1 cellular context compared by ENCODE assay signal in genomic region chr16:15650698-15651161, GRCh38.
A peak's percentile ranks its signal among the peaks of the same experiment; 100 is the strongest.
TF ChIP-seq lines count a peak whose summit lies in the region.

No MANE protein-coding gene starts in this region.

TF ChIP-seq in HepG2, 621 proteins besides CTCF, POLR2A, EP300 and RAD21 (continued from another document):
- TF ChIP-seq ZNF891 (CRISPR knock-in tag; IDR thresholded peaks at IDR 0.05) = peak; percentile 85
- no peak for TF ChIP-seq ZNF180 (CRISPR knock-in tag; IDR thresholded peaks at IDR 0.05; ENCODE audit: borderline replicate concordance, low read depth)
- no peak for TF ChIP-seq ARID2 (CRISPR knock-in tag; IDR thresholded peaks at IDR 0.05; ENCODE audit: borderline replicate concordance)
- TF ChIP-seq, protein P1, sequence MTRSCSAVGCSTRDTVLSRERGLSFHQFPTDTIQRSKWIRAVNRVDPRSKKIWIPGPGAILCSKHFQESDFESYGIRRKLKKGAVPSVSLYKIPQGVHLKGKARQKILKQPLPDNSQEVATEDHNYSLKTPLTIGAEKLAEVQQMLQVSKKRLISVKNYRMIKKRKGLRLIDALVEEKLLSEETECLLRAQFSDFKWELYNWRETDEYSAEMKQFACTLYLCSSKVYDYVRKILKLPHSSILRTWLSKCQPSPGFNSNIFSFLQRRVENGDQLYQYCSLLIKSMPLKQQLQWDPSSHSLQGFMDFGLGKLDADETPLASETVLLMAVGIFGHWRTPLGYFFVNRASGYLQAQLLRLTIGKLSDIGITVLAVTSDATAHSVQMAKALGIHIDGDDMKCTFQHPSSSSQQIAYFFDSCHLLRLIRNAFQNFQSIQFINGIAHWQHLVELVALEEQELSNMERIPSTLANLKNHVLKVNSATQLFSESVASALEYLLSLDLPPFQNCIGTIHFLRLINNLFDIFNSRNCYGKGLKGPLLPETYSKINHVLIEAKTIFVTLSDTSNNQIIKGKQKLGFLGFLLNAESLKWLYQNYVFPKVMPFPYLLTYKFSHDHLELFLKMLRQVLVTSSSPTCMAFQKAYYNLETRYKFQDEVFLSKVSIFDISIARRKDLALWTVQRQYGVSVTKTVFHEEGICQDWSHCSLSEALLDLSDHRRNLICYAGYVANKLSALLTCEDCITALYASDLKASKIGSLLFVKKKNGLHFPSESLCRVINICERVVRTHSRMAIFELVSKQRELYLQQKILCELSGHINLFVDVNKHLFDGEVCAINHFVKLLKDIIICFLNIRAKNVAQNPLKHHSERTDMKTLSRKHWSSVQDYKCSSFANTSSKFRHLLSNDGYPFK (CRISPR knock-in tag; IDR thresholded peaks at IDR 0.05; ENCODE audit: borderline replicate concordance) = 0 out of 2 replicates have a peak, but pooled peaks have one; percentile 12
- TF ChIP-seq ZNF350 (CRISPR knock-in tag; IDR thresholded peaks at IDR 0.05; ENCODE audit: borderline replicate concordance, low read depth) = peak; percentile 59; the same call in 1 of the 2 replicates
- TF ChIP-seq, protein P2, sequence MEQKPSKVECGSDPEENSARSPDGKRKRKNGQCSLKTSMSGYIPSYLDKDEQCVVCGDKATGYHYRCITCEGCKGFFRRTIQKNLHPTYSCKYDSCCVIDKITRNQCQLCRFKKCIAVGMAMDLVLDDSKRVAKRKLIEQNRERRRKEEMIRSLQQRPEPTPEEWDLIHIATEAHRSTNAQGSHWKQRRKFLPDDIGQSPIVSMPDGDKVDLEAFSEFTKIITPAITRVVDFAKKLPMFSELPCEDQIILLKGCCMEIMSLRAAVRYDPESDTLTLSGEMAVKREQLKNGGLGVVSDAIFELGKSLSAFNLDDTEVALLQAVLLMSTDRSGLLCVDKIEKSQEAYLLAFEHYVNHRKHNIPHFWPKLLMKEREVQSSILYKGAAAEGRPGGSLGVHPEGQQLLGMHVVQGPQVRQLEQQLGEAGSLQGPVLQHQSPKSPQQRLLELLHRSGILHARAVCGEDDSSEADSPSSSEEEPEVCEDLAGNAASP (CRISPR knock-in tag; IDR thresholded peaks at IDR 0.05; ENCODE audit: borderline replicate concordance) = no peak
- TF ChIP-seq ASH2L (IDR thresholded peaks at IDR 0.05; ENCODE audit: insufficient read length, low read depth, low read length) = no peak
- 0 out of 2 replicates have a peak, but pooled peaks have one; percentile 7 for TF ChIP-seq ZMYM3 (CRISPR knock-in tag; IDR thresholded peaks at IDR 0.05)
- TF ChIP-seq ZBTB7B (CRISPR knock-in tag; IDR thresholded peaks at IDR 0.05) = peak; percentile 54; the same call in 1 of the 2 replicates
- peak; percentile 79; the same call in 1 of the 2 replicates for TF ChIP-seq SMAD1 (CRISPR knock-in tag; IDR thresholded peaks at IDR 0.05; ENCODE audit: borderline replicate concordance, low read depth)
- TF ChIP-seq ZNF713 (CRISPR knock-in tag; IDR thresholded peaks at IDR 0.05) = 0 out of 2 replicates have a peak, but pooled peaks have one; percentile 90
- TF ChIP-seq ZNF589 (CRISPR knock-in tag; conservative IDR thresholded peaks at IDR 0.05) = no peak
- TF ChIP-seq ZSCAN5A (CRISPR knock-in tag; IDR thresholded peaks at IDR 0.05; ENCODE audit: borderline replicate concordance) = no peak
- TF ChIP-seq MED1 (CRISPR knock-in tag; IDR thresholded peaks at IDR 0.05) = 0 out of 2 replicates have a peak, but pooled peaks have one; percentile 0
- TF ChIP-seq ZNF83 (CRISPR knock-in tag; IDR thresholded peaks at IDR 0.05; ENCODE audit: borderline replicate concordance) = peak; percentile 16
- TF ChIP-seq ZNF230 (CRISPR knock-in tag; IDR thresholded peaks at IDR 0.05) = no peak
- no peak for TF ChIP-seq FOXP1 (IDR thresholded peaks at IDR 0.05)
- no peak for TF ChIP-seq FOXP1 (CRISPR knock-in tag; IDR thresholded peaks at IDR 0.05)
- TF ChIP-seq ZNF501 (CRISPR knock-in tag; IDR thresholded peaks at IDR 0.05) = peak; percentile 62; the same call in 1 of the 2 replicates
- TF ChIP-seq HMGA1 (CRISPR knock-in tag; conservative IDR thresholded peaks at IDR 0.05) = no peak
- TF ChIP-seq ZFP36 (IDR thresholded peaks at IDR 0.05; ENCODE audit: borderline replicate concordance, low read depth, low read length, partially characterized antibody) = no peak
- TF ChIP-seq ZNF839 (CRISPR knock-in tag; IDR thresholded peaks at IDR 0.05; ENCODE audit: borderline replicate concordance) = peak; percentile 79; the same call in 1 of the 2 replicates
- TF ChIP-seq, protein P3, sequence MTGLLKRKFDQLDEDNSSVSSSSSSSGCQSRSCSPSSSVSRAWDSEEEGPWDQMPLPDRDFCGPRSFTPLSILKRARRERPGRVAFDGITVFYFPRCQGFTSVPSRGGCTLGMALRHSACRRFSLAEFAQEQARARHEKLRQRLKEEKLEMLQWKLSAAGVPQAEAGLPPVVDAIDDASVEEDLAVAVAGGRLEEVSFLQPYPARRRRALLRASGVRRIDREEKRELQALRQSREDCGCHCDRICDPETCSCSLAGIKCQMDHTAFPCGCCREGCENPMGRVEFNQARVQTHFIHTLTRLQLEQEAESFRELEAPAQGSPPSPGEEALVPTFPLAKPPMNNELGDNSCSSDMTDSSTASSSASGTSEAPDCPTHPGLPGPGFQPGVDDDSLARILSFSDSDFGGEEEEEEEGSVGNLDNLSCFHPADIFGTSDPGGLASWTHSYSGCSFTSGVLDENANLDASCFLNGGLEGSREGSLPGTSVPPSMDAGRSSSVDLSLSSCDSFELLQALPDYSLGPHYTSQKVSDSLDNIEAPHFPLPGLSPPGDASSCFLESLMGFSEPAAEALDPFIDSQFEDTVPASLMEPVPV (CRISPR knock-in tag; IDR thresholded peaks at IDR 0.05) = 0 out of 2 replicates have a peak, but pooled peaks have one; percentile 4
- TF ChIP-seq SKIL (CRISPR knock-in tag; IDR thresholded peaks at IDR 0.05; ENCODE audit: borderline replicate concordance) = no peak
- TF ChIP-seq HOXA3 (CRISPR knock-in tag; IDR thresholded peaks at IDR 0.05) = no peak
- 0 out of 2 replicates have a peak, but pooled peaks have one; percentile 1 for TF ChIP-seq THAP11 (CRISPR knock-in tag; IDR thresholded peaks at IDR 0.05)
- TF ChIP-seq MAFK (conservative IDR thresholded peaks at IDR 0.05 in 1 of 2, IDR thresholded peaks at IDR 0.05 in 1 of 2; ENCODE audit: low read length in 2 of 2) = peak in 1 of 2 experiments; percentile 49; a peak in 1 of 4 replicates
- no peak for TF ChIP-seq SYNCRIP (IDR thresholded peaks at IDR 0.05; ENCODE audit: insufficient read depth, low read depth, low read length)
